9 cellular contexts compared by ENCODE assay signal in the genomic region with DNA sequence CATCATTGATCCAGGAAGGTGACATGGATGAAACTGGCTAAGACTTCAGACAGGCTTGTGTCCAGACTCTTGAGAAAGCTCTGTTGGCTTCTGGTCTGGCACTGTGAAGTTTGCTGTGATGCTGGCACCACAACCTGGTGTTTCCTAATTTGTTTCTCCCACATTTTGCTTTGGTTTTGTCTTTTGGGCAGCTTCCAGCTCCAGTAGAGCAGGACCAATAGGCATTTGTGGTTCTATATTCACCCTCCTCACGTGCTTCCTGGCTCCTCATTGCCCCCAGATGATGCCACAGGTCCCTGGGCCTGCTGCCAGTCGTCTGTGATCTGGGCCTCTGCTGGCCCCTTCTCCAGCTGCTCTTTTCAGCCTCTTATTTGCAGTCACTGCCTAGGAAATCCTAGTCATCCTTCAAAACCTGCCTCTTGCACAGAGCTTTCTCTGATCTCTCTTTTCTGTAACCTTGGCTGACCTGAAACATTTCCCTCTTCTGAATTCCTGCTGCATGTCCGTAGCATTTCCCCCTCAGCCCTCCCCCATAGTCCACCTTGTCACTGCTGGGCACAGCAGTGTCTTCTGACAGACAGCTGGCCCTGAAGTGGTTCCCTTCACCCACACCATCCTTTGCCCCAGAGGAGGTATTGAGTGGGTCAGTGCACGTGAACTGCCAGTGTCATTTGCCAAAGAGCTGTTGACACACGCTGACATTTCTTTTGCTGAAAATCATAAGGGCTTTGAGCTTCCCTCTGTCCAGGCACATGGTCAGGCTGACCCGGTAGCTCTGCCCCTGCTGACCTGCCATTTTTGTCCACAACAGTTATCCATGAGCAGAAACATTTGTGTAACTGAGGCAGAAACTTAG.
A peak's percentile ranks its signal among the peaks of the same experiment; 100 is the strongest.
DNase-seq lines count a peak whose midpoint lies in the region; ATAC-seq and TF ChIP-seq lines count a peak whose summit lies in the region.
"Had no signal": no experiment of that assay in that cellular context is flagged by ENCODE, and none has a peak within 500 bp of the region (broad histone marks: within the 10 kb centered on the region; RNA-seq: fewer than 3 reads in every experiment).

No MANE protein-coding gene starts in this region.

- in situ Hi-C loops in mammary epithelial cell (cut with MboI; ENCODE audit: low sequenced_read_pairs in 2 of 2), result loop anchor here (10.0 kb wide), 3 partner anchors 88 to 388 kb away; no protein-coding TSS in a partner anchor

- dilution Hi-C loops in mammary epithelial cell (cut with HindIII; ENCODE audit: low sequenced_read_pairs), result no loop called here

- H4K20me1 ChIP-seq in mammary epithelial cell (ENCODE audit: insufficient read depth, low read length), result no peaks in the 10 kb centered on the region

- H3K4me3 Mint-ChIP-seq in MCF 10A (ENCODE audit: unreplicated experiment), result no peak overlapping the region
- no peak overlapping the region for H3K4me3 Mint-ChIP-seq in activated naive CD8-positive, alpha-beta T cell treated with anti-CD3 and anti-CD28 coated beads, Interleukin-2, amount 50 U/mL, for 24 hours

- H3K9me3 Mint-ChIP-seq in MCF 10A (ENCODE audit: unreplicated experiment), result no peaks in the 10 kb centered on the region
- no peaks in the 10 kb centered on the region for H3K9me3 Mint-ChIP-seq in activated naive CD8-positive, alpha-beta T cell treated with anti-CD3 and anti-CD28 coated beads, Interleukin-2, amount 50 U/mL, for 24 hours

- intact Hi-C loops in MCF 10A (cut with micrococcal nuclease) (no loop called here), mammary epithelial cell (cut with micrococcal nuclease) (no loop called here), left lung (cut with DNase I) (no loop called here), aorta (cut with DNase I) (loop anchor here in 1 of 2 donors (2.0 kb wide), 1 partner anchor 62 kb away; the partner anchor contains the start of gene PTPN1)

- CTCF ChIA-PET in MCF 10A (lab: Yijun Ruan, JAX), result interaction anchor here (0.6 to 6.0 kb wide), 20 partner anchors 11 to 1798 kb away, joined by 3 to 40 read pairs (median 4); no protein-coding TSS in a partner anchor
- CTCF ChIA-PET in mammary epithelial cell (lab: Charles Lee; ENCODE audit: low non-redundant PET), result interaction anchor here (0.7 kb wide), 1 partner anchor 92 kb away, joined by 3 read pairs; no protein-coding TSS in a partner anchor

- DNase-seq in MCF 10A (ENCODE audit: unreplicated experiment), result peak; percentile 80
- DNase-seq in mammary epithelial cell, result no peak
- DNase-seq in activated naive CD8-positive, alpha-beta T cell treated with anti-CD3 and anti-CD28 coated beads, Interleukin-2, amount 50 U/mL, for 24 hours, result no peak
- no peak for DNase-seq in left lung
- peak; percentile 80 to 86 for DNase-seq in aorta
- DNase-seq in T-helper 1 cell, result no peak
- DNase-seq in MV-4-11 (lab: John Stamatoyannopoulos, UW), result no peak

- H3K36me3 ChIP-seq in mammary epithelial cell (ENCODE audit: insufficient read depth, low read length) (peaks cover 40% of the 10 kb centered on the region), left lung (peaks cover 0 to 77% of the 10 kb centered on the region in 2 donors), aorta (ENCODE audit: control insufficient read depth in 1 of 2, insufficient read depth in 2 of 2, low read length in 1 of 2) (peaks cover 4 to 5% of the 10 kb centered on the region in 2 donors)

- H3K27me3 ChIP-seq in mammary epithelial cell (ENCODE audit: insufficient read depth, low read length), result no peaks in the 10 kb centered on the region
- no peaks in the 10 kb centered on the region for H3K27me3 ChIP-seq in left lung
- no peaks in the 10 kb centered on the region for H3K27me3 ChIP-seq in aorta (ENCODE audit: control insufficient read depth in 1 of 2, insufficient read depth in 2 of 2, low read length in 1 of 2)

- peaks cover 84% of the 10 kb centered on the region for H3K79me2 ChIP-seq in mammary epithelial cell (ENCODE audit: insufficient read depth, low read length)

- peak overlapping the region; percentile 36 for H3K27ac Mint-ChIP-seq in MCF 10A (ENCODE audit: low read depth, unreplicated experiment)
- peak overlapping the region; percentile 51 for H3K27ac Mint-ChIP-seq in activated naive CD8-positive, alpha-beta T cell treated with anti-CD3 and anti-CD28 coated beads, Interleukin-2, amount 50 U/mL, for 24 hours

- 62% methylated on average over 6 of the region's 6 CpGs for WGBS in mammary epithelial cell (ENCODE audit: low coverage, missing lambda C conversion rate)
- 13 to 18% methylated on average over 6 of the region's 6 CpGs for WGBS in aorta, 2 donors

- POLR2A ChIA-PET in MCF 10A (lab: Yijun Ruan, JAX), result interaction anchor here (0.6 to 5.7 kb wide), 12 partner anchors 11 to 386 kb away, joined by 3 to 33 read pairs (median 4); partner anchors contain the start of gene PTPN1

- no peak for ATAC-seq in activated naive CD8-positive, alpha-beta T cell treated with anti-CD3 and anti-CD28 coated beads, Interleukin-2, amount 50 U/mL, for 24 hours
- peak; percentile 16 for ATAC-seq in left lung
- peak; percentile 34 for ATAC-seq in aorta (ENCODE audit: low FRiP score)
- ATAC-seq in GM21423 (IDR thresholded peaks at IDR 0.05; ENCODE audit: unreplicated experiment), result no peak

- no peak overlapping the region for H3K9ac ChIP-seq in mammary epithelial cell (ENCODE audit: insufficient read depth, low read length)

- H3K4me3 ChIP-seq in mammary epithelial cell (replicated peaks in 1 of 3; ENCODE audit: insufficient read depth in 1 of 3, low read depth in 2 of 3, low read length in 3 of 3), result no peak overlapping the region
- no peak overlapping the region for H3K4me3 ChIP-seq in left lung
- H3K4me3 ChIP-seq in aorta (ENCODE audit: low read length in 2 of 2), result no peak overlapping the region
- H3K4me3 ChIP-seq: skin epidermis had no signal

- H3K4me1 Mint-ChIP-seq in MCF 10A (ENCODE audit: insufficient read depth, unreplicated experiment), result peaks cover 31% of the 10 kb centered on the region
- peaks cover 43% of the 10 kb centered on the region for H3K4me1 Mint-ChIP-seq in activated naive CD8-positive, alpha-beta T cell treated with anti-CD3 and anti-CD28 coated beads, Interleukin-2, amount 50 U/mL, for 24 hours

- H3K9me3 ChIP-seq in mammary epithelial cell (replicated peaks; ENCODE audit: insufficient read depth, low read length), result no peaks in the 10 kb centered on the region
- no peaks in the 10 kb centered on the region for H3K9me3 ChIP-seq in left lung
- H3K9me3 ChIP-seq in aorta (ENCODE audit: control insufficient read depth, low read length), result no peaks in the 10 kb centered on the region

- TF ChIP-seq CTCF in MCF 10A (IDR thresholded peaks at IDR 0.05; ENCODE audit: unreplicated experiment) (no peak), mammary epithelial cell (conservative IDR thresholded peaks at IDR 0.05 in 1 of 2, IDR thresholded peaks at IDR 0.05 in 1 of 2; ENCODE audit: extremely low read depth in 1 of 2, insufficient read depth in 1 of 2, low read depth in 1 of 2, low read length in 2 of 2) (no peak), left lung (IDR thresholded peaks at IDR 0.05) (no peak)

- H3K27ac ChIP-seq in mammary epithelial cell (ENCODE audit: insufficient read depth, low read depth, low read length), result no peak overlapping the region
- peak overlapping the region; percentile 4 to 28 for H3K27ac ChIP-seq in left lung
- H3K27ac ChIP-seq in aorta (ENCODE audit: low read depth in 1 of 2, low read length in 2 of 2), result peak overlapping the region in 1 of 2 donors; percentile 90

- BruUV-seq in MCF 10A (replicated peaks; lab: Mats Ljungman, UMichigan) (no TSS peak), mammary epithelial cell (replicated peaks; lab: Mats Ljungman, UMichigan) (no TSS peak)

- peaks cover 78% of the 10 kb centered on the region for H3K36me3 Mint-ChIP-seq in MCF 10A (ENCODE audit: insufficient read depth, unreplicated experiment)
- H3K36me3 Mint-ChIP-seq in activated naive CD8-positive, alpha-beta T cell treated with anti-CD3 and anti-CD28 coated beads, Interleukin-2, amount 50 U/mL, for 24 hours (ENCODE audit: low read depth), result peaks cover 44% of the 10 kb centered on the region

- H3K4me1 ChIP-seq in mammary epithelial cell (ENCODE audit: insufficient read depth, low read length) (no peaks in the 10 kb centered on the region), left lung (peaks cover 11 to 67% of the 10 kb centered on the region in 2 donors), aorta (ENCODE audit: control insufficient read depth in 1 of 2, insufficient read depth in 2 of 2, low read length in 2 of 2) (peaks cover 0 to 3% of the 10 kb centered on the region in 2 donors)

- no peaks in the 10 kb centered on the region for H3K27me3 Mint-ChIP-seq in MCF 10A (ENCODE audit: insufficient read depth, unreplicated experiment)
- no peaks in the 10 kb centered on the region for H3K27me3 Mint-ChIP-seq in activated naive CD8-positive, alpha-beta T cell treated with anti-CD3 and anti-CD28 coated beads, Interleukin-2, amount 50 U/mL, for 24 hours

- H3K4me2 ChIP-seq in mammary epithelial cell (ENCODE audit: insufficient read depth, low read depth, low read length), result no peak overlapping the region

- no peak overlapping the region for H2AFZ ChIP-seq in mammary epithelial cell (ENCODE audit: low read depth, low read length)

Comparison
In these comparisons a context has a peak if more than half of its experiments do, and no peak if none do; other contexts are left out.
1. DNase-seq: peak in MCF 10A (single experiment) and aorta (2 of 2); none in mammary epithelial cell (single experiment), activated naive CD8-positive, alpha-beta T cell treated with anti-CD3 and anti-CD28 coated beads, Interleukin-2, amount 50 U/mL, for 24 hours (single experiment), left lung (0 of 2), T-helper 1 cell (0 of 5) and MV-4-11 (single experiment).
2. ATAC-seq: peak in left lung (single experiment) and aorta (single experiment); none in activated naive CD8-positive, alpha-beta T cell treated with anti-CD3 and anti-CD28 coated beads, Interleukin-2, amount 50 U/mL, for 24 hours (single experiment) and GM21423 (single experiment).